Comparison of ENCODE assay signal across 8 cellular contexts in the genomic region with DNA sequence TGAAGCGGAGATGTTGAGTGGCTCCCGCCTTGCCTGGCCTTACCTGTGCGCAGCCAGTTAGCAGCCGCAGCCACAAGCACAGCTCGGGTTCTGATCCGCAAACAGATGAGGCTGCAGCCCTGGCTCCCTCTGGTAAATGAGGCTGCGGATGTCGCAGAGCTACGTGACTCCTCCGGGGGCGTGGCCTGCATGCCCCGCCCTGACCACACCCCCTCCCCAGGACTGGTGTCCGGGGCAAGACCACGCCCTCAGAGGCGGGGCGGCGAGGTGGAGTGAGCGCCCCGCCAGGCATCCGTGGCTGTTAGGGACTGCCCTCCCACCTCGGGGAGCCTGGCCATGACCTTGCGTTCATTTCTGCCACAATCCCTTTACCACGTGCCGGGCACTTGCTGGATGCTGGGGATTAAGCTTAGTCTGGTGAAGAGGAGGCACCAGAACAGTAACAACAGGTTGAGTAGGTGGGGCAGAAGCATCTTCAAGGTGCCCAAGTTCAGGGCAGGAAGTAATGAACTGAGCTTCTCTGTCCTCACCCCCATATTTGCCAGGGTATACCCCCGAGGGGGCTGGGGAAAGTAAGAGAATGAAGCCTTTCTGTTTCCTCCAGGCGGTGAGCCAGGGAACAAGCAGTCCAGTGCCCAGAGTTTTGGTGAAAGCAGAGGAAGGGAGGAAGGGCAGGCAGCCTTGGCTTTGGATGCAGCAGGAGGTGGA. TPM values are rescaled to one million over a fixed set of nuclear protein-coding genes. Genes with fewer than 3 reads are reported as not detected.
DNase-seq lines count a peak whose midpoint lies in the region; TF ChIP-seq lines count a peak whose summit lies in the region.

ALDOC (minus strand) TSS at position 138 of the 708 bp plus-strand sequence. CDS start 1,363 bp downstream, outside the sequence.

- in situ Hi-C loops in G401 (cut with HindIII; ENCODE audit: low sequenced_read_pairs) (no loop called here), transverse colon (cut with MboI; ENCODE audit: low pct_ligation_motif_present in 1 of 4, low pct_unique_long_range_greater_than_20kb in 1 of 4, low sequenced_read_pairs in 3 of 4) (no loop called here)

- H3K36me3 ChIP-seq in H7 (replicated peaks; ENCODE audit: control insufficient read depth, insufficient read depth, low read length) (peaks cover 33% of the 10 kb centered on the region), transverse colon (no peaks in the 10 kb centered on the region)

- peaks cover 6 to 23% (median 13%) of the 10 kb centered on the region in 4 donors for H3K4me1 ChIP-seq in transverse colon

- no peak for TF ChIP-seq EP300 in transverse colon (IDR thresholded peaks at IDR 0.05; ENCODE audit: low read depth)

- peak within 1 kb of the TSS; percentile 33 to 53 (median 44) for H3K27ac ChIP-seq in transverse colon

- TF ChIP-seq CTCF in transverse colon (IDR thresholded peaks at IDR 0.05): no peak

- H3K27me3 ChIP-seq in H7 (ENCODE audit: control insufficient read depth, insufficient read depth, low read length) (peaks cover 3% of the 10 kb centered on the region; the same call in 1 of the 2 replicates), transverse colon (no peaks in the 10 kb centered on the region)

- H3K9me3 ChIP-seq in transverse colon: no peaks in the 10 kb centered on the region

- peak within 1 kb of the TSS; percentile 27 for H3K4me3 ChIP-seq in H7 (ENCODE audit: insufficient read depth, low read depth, low read length)
- peak within 1 kb of the TSS in 2 of 4 donors; percentile 24 to 42 for H3K4me3 ChIP-seq in transverse colon

- 10 to 38% methylated on average over 2 to 17 of the region's 26 CpGs for WGBS in transverse colon (ENCODE audit: low coverage in 1 of 2), 2 donors

- DNase-seq in G401 (ENCODE audit: low spot score) (peak; percentile 98), H7 (peak; percentile 99), MV-4-11 (lab: John Stamatoyannopoulos, UW) (peak; percentile 95), SW 1271 (lab: John Stamatoyannopoulos, UW) (peak; percentile 55 to 69), cardiac septum (ENCODE audit: low spot score) (peak; percentile 98), posterior cingulate gyrus (peak; percentile 93 to 100 (median 98)), transverse colon (peak; percentile 98)
- peak; percentile 97 for DNase-seq in activated naive CD8-positive, alpha-beta T cell treated with anti-CD3 and anti-CD28 coated beads, Interleukin-2, amount 50 U/mL, for 16 hours (ENCODE audit: low read depth, low spot score)

- intact Hi-C loops in cardiac septum (cut with DNase I) (no loop called here), posterior cingulate gyrus (cut with DNase I) (no loop called here), transverse colon (cut with DNase I; ENCODE audit: low total_unique reads) (no loop called here)

- peak; percentile 91 for TF ChIP-seq POLR2A in transverse colon (IDR thresholded peaks at IDR 0.05)

RNA-seq across cellular contexts. Expression of gene ALDOC, which starts in this region (rescaled TPM):
- 34.5 and 49.8 TPM in 2 replicates for total RNA-seq in G401 (2014; rRNA removed; shearing (Covaris generic))
- 69.9 and 117 TPM in 2 replicates for total RNA-seq in H7 (2014; rRNA removed; shearing (Covaris generic))
- total RNA-seq in cardiac septum: 326 TPM
- total RNA-seq in transverse colon: 10 to 100 TPM in 2 of 4 donors, 1 to 10 TPM in 2; 3.0 to 46.1 (median 18.7) TPM
